8 cellular contexts compared by ENCODE assay signal in the genomic region with DNA sequence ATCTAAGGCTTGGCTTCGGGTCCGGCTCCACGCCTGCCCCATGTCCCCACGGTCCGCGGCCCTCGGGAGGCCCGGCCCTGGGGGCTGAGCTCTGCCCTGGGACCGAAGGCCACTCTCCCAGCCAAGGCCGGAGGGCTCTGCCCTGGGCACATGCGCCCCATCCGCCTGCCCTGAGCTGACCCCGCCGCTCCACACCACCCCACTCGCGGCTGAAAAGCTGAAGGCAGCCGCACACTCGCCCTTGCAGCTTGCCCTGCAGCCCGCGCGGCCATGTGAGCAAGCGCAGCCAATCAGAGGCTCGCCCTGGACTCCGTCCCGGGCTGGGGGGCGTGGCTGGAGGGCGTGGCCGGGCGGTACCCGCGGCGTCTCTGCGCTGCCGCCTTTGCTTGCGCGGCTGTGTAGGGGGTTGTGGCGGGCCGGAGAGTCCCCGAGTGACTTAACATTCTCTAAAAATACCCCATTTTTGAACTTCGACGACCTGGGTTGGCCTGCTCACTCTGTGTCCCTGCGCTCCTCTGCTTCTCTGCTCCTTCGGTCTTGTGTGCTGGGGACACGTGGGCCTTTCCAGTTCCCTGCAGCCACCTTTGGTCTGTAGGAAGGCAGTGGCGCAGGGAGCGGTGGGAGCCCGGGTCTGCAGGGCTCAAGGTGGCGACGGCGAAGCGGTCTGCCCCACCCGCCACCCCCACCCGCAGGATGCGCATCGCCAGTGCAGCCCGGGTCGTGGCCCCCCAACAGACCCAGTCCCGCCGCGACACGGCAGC. TPM values are rescaled to one million over a fixed set of nuclear protein-coding genes. Genes with fewer than 3 reads are reported as not detected.
DNase-seq lines count a peak whose midpoint lies in the region; ATAC-seq, FAIRE-seq and TF ChIP-seq lines count a peak whose summit lies in the region.

No MANE protein-coding gene starts in this region.

- CTCF ChIA-PET in activated CD8-positive, alpha-beta T cell treated with anti-CD3 and anti-CD28 coated beads, Interleukin-2, amount 10 ng/mL, durations not matched to agents 7 days and 5 days (lab: Charles Lee), result interaction anchor here (0.6 to 2.0 kb wide), 12 partner anchors 12 to 237 kb away, joined by 3 to 8 read pairs (median 4); no protein-coding TSS in a partner anchor

- ATAC-seq in HG03432 (IDR thresholded peaks at IDR 0.05; ENCODE audit: unreplicated experiment), result peak; percentile 94
- peak; percentile 93 for ATAC-seq in activated CD8-positive, alpha-beta T cell treated with anti-CD3 and anti-CD28 coated beads, Interleukin-2, amount 10 ng/mL, durations not matched to agents 7 days and 5 days

- H2BK15ac ChIP-seq in mesendoderm (replicated peaks; ENCODE audit: low read depth), result no peak overlapping the region

- no peaks in the 10 kb centered on the region for H3K79me2 ChIP-seq in mesendoderm (ENCODE audit: control insufficient read depth, insufficient read depth, low read length)

- H3K36me3 ChIP-seq in mesendoderm (ENCODE audit: control insufficient read depth, insufficient read depth, low read length), result no peaks in the 10 kb centered on the region

- H3K27ac ChIP-seq in C4-2B, result peak overlapping the region; percentile 80
- H3K27ac ChIP-seq in mesendoderm (ENCODE audit: low read depth, low read length), result no peak overlapping the region

- H2AK5ac ChIP-seq in mesendoderm (ENCODE audit: low read length), result no peak overlapping the region

- H3K27ac Mint-ChIP-seq in activated CD8-positive, alpha-beta T cell treated with anti-CD3 and anti-CD28 coated beads, Interleukin-2, amount 10 ng/mL, durations not matched to agents 7 days and 5 days, result peak overlapping the region; percentile 73

- TF ChIP-seq CTCF in C4-2B (conservative IDR thresholded peaks at IDR 0.05), result no peak

- H3K18ac ChIP-seq in mesendoderm (ENCODE audit: low read length), result peak overlapping the region; percentile 33

- peak overlapping the region; percentile 72 for H3K4me2 ChIP-seq in mesendoderm (ENCODE audit: low read length)

- H3K9me3 Mint-ChIP-seq in activated CD8-positive, alpha-beta T cell treated with anti-CD3 and anti-CD28 coated beads, Interleukin-2, amount 10 ng/mL, durations not matched to agents 7 days and 5 days (ENCODE audit: insufficient read depth), result no peaks in the 10 kb centered on the region

- H4K8ac ChIP-seq in mesendoderm (ENCODE audit: low read depth, low read length), result no peak overlapping the region

- DNase-seq in GM19239 (ENCODE audit: insufficient read length, low spot score) (peak; percentile 93), NCI-H748 treated with DMSO at 0.1 percent for 48 hours (lab: John Stamatoyannopoulos, UW) (peak; percentile 68), mesendoderm (peak; percentile 87)
- DNase-seq in activated CD8-positive, alpha-beta T cell treated with anti-CD3 and anti-CD28 coated beads, Interleukin-2, amount 10 ng/mL, durations not matched to agents 7 days and 5 days, result peak; percentile 95
- DNase-seq in effector CD8-positive, alpha-beta T cell (lab: John Stamatoyannopoulos, UW), result peak; percentile 88
- peak; percentile 92 for DNase-seq in stimulated activated CD8-positive, alpha-beta memory T cell treated with anti-CD3 and anti-CD28 coated beads, Interleukin-15, amount 100 ng/mL, for 1 hour (ENCODE audit: low read depth)

- H2BK120ac ChIP-seq in mesendoderm (ENCODE audit: low read depth, low read length), result no peak overlapping the region

- H3K23ac ChIP-seq in mesendoderm (ENCODE audit: low read length), result no peak overlapping the region

- peak overlapping the region; percentile 13 for H3K4me3 ChIP-seq in mesendoderm (ENCODE audit: low read length)

- POLR2A ChIA-PET in activated CD8-positive, alpha-beta T cell treated with anti-CD3 and anti-CD28 coated beads, Interleukin-2, amount 10 ng/mL, durations not matched to agents 7 days and 5 days (lab: Charles Lee), result interaction anchor here (0.6 to 2.5 kb wide), 6 partner anchors 8 to 61 kb away, joined by 3 to 13 read pairs (median 4); partner anchors contain the start of genes NATD1 and TMEM11

- H4K5ac ChIP-seq in mesendoderm (ENCODE audit: low read length), result no peak overlapping the region

- H3K36me3 Mint-ChIP-seq in activated CD8-positive, alpha-beta T cell treated with anti-CD3 and anti-CD28 coated beads, Interleukin-2, amount 10 ng/mL, durations not matched to agents 7 days and 5 days (ENCODE audit: low read depth), result no peaks in the 10 kb centered on the region

- H3K4ac ChIP-seq in mesendoderm (ENCODE audit: low read depth, low read length), result peak overlapping the region; percentile 8

- peaks cover 2% of the 10 kb centered on the region for H3K27me3 ChIP-seq in mesendoderm (ENCODE audit: insufficient read depth, low read length, poor library complexity)

- peak; percentile 83 for FAIRE-seq in GM19239 (lab: Jason Lieb, UNC)

- peaks cover 46% of the 10 kb centered on the region for H3K4me1 Mint-ChIP-seq in activated CD8-positive, alpha-beta T cell treated with anti-CD3 and anti-CD28 coated beads, Interleukin-2, amount 10 ng/mL, durations not matched to agents 7 days and 5 days (ENCODE audit: low read depth)

- peak overlapping the region; percentile 83 for H3K56ac ChIP-seq in mesendoderm (ENCODE audit: low read length)

- no peak overlapping the region for H2BK5ac ChIP-seq in mesendoderm (ENCODE audit: low read length)

- peak overlapping the region; percentile 75 for H3K9ac ChIP-seq in mesendoderm (ENCODE audit: low read length)

- peak overlapping the region; percentile 72 for H3K4me3 Mint-ChIP-seq in activated CD8-positive, alpha-beta T cell treated with anti-CD3 and anti-CD28 coated beads, Interleukin-2, amount 10 ng/mL, durations not matched to agents 7 days and 5 days

- H3K79me1 ChIP-seq in mesendoderm (ENCODE audit: low read length), result no peaks in the 10 kb centered on the region

- WGBS in mesendoderm (ENCODE audit: extremely low coverage, insufficient coverage, low lambda C conversion rate), result no CpG with 5 or more reads among the region's 61 CpGs

- H3K4me1 ChIP-seq in mesendoderm (ENCODE audit: control insufficient read depth, low read depth, low read length), result peaks cover 2% of the 10 kb centered on the region

- H3K27me3 Mint-ChIP-seq in activated CD8-positive, alpha-beta T cell treated with anti-CD3 and anti-CD28 coated beads, Interleukin-2, amount 10 ng/mL, durations not matched to agents 7 days and 5 days (ENCODE audit: low read depth), result no peaks in the 10 kb centered on the region

RNA-seq across cellular contexts. Expression of gene MAP2K3, which starts 8.8 kb away (rescaled TPM):
- total RNA-seq in activated CD8-positive, alpha-beta T cell treated with anti-CD3 and anti-CD28 coated beads, Interleukin-2, amount 10 ng/mL, durations not matched to agents 7 days and 5 days, result 10 to 100 TPM; 57.4 to 57.8 TPM
- polyA plus RNA-seq in mesendoderm (2013, experiment 1 of 2), result 33.8 TPM
- polyA plus RNA-seq in mesendoderm (2013, experiment 2 of 2), result 35.9 TPM

RNA-seq across cellular contexts. Expression of gene NATD1, which starts 22.5 kb away (rescaled TPM):
- 1 to 10 TPM; 1.1 to 1.3 TPM for total RNA-seq in activated CD8-positive, alpha-beta T cell treated with anti-CD3 and anti-CD28 coated beads, Interleukin-2, amount 10 ng/mL, durations not matched to agents 7 days and 5 days
- 22.9 TPM for polyA plus RNA-seq in mesendoderm (2013, experiment 1 of 2)
- polyA plus RNA-seq in mesendoderm (2013, experiment 2 of 2), result 23.5 TPM
